ENCODE assay signal across 6 cellular contexts in the genomic region with DNA sequence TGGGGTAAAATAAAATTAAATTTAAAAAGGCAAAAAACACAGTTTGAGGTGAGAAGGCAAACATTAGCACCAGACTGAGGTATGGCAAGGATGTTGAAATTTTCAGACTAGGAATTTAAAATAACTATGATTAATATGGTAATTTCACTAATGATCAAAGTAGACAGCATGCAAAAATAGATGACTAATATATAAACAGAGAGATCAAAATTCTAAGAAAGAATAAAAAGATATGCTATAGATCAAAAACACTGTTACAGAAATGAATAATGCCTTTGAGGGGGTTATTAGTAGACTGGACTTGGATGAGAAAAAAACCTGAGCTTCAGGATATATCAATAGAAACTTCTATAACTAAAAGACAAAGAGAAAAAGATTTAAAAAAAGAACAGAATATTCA. TPM values are rescaled to one million over a fixed set of nuclear protein-coding genes. Genes with fewer than 3 reads are reported as not detected.
"Had no signal": no experiment of that assay in that cellular context is flagged by ENCODE, and none has a peak within 500 bp of the region (broad histone marks: within the 10 kb centered on the region; RNA-seq: fewer than 3 reads in every experiment).

No MANE protein-coding gene starts in this region.

- H3K4me3 ChIP-seq: K562 had no signal

- ATAC-seq: HepG2, K562 had no signal

- DNase-seq: IMR-90, KBM-7 had no signal

- H3K27ac ChIP-seq: HL-60 had no signal

RNA-seq across cellular contexts. Expression of gene GALNT8, which starts 14.4 kb away (rescaled TPM):
- total RNA-seq: HepG2, IMR-90 had no signal

RNA-seq across cellular contexts. Expression of gene AKAP3, which starts 57.0 kb away (rescaled TPM):
- total RNA-seq: HT-29 had no signal
